ENCODE assay signal across 29 cellular contexts in genomic region chr4:175767130-175767529, GRCh38. TPM values are rescaled to one million over a fixed set of nuclear protein-coding genes. Genes with fewer than 3 reads are reported as not detected.
"Had no signal": no experiment of that assay in that cellular context is flagged by ENCODE, and none has a peak within 500 bp of the region (broad histone marks: within the 10 kb centered on the region; RNA-seq: fewer than 3 reads in every experiment).

No MANE protein-coding gene starts in this region.

- H3K4me1 ChIP-seq: parathyroid adenoma, psoas muscle, right lobe of liver, sigmoid colon, suprapubic skin, testis, tibial artery, transverse colon, upper lobe of right lung, uterus had no signal

- FAIRE-seq: small intestine had no signal

- DNase-seq: naive thymus-derived CD8-positive, alpha-beta T cell; nephron progenitor cell; nucleus accumbens; ovary; posterior cingulate gyrus; psoas muscle; right cardiac atrium; right lobe of liver; sigmoid colon; small intestine; stimulated activated CD4-positive, alpha-beta T cell treated with anti-CD3 and anti-CD28 coated beads, Interleukin-15, amount 100 ng/mL, for 24 hours; stimulated activated CD4-positive, alpha-beta T cell treated with anti-CD3 and anti-CD28 coated beads, Interleukin-2, amount 100 ng/mL, for 24 hours; stimulated activated CD4-positive, alpha-beta T cell treated with anti-CD3 and anti-CD28 coated beads, Interleukin-4, amount 100 ng/mL, for 1 hour; stimulated activated CD4-positive, alpha-beta T cell treated with anti-CD3 and anti-CD28 coated beads, Interleukin-4, amount 100 ng/mL, for 4 hours; stimulated activated CD8-positive, alpha-beta memory T cell treated with anti-CD3 and anti-CD28 coated beads, Interleukin-4, amount 100 ng/mL, for 48 hours; stimulated activated naive CD4-positive, alpha-beta T cell; stimulated activated naive CD8-positive, alpha-beta T cell treated with anti-CD3 and anti-CD28 coated beads, Interleukin-15, amount 100 ng/mL, for 72 hours; stimulated activated naive CD8-positive, alpha-beta T cell treated with anti-CD3 and anti-CD28 coated beads, Interleukin-15, Interleukin-2, amounts not matched to agents 100 U/mL and 50 U/mL, for 24 hours; substantia nigra; testis; tibial artery; transverse colon; upper lobe of right lung; uterus had no signal

- H3K9me3 ChIP-seq: neutrophil, ovary, psoas muscle, right lobe of liver, sigmoid colon, suprapubic skin, testis, tibial artery, transverse colon, upper lobe of right lung, uterus had no signal

- H3K27ac ChIP-seq: neutrophil, ovary, parathyroid adenoma, psoas muscle, right lobe of liver, sigmoid colon, suprapubic skin, testis, tibial artery, transverse colon, upper lobe of right lung, uterus had no signal

- H3K27me3 ChIP-seq: neutrophil, ovary, right lobe of liver, sigmoid colon, suprapubic skin, testis, tibial artery, transverse colon, upper lobe of right lung, uterus had no signal

- ATAC-seq: naive thymus-derived CD8-positive, alpha-beta T cell; natural killer cell treated with Interleukin-12 subunit alpha and Interleukin-12 subunit beta and Interleukin-15 and Interleukin-18, amount 100 ng/mL, for 72 hours; psoas muscle; right cardiac atrium; right lobe of liver; stimulated activated memory B cell treated with anti-CD40 and anti-IgM and Interleukin-4, amounts not matched to agents 10 μg/mL and 1 μg/mL and 100 μg/mL, for 72 hours; stimulated activated naive CD8-positive, alpha-beta T cell treated with anti-CD3 and anti-CD28 coated beads, Interleukin-15, amount 100 ng/mL, for 72 hours; stimulated activated naive CD8-positive, alpha-beta T cell treated with anti-CD3 and anti-CD28 coated beads, Interleukin-15, Interleukin-2, amounts not matched to agents 100 U/mL and 50 U/mL, for 24 hours; upper lobe of right lung had no signal

- H3K79me2 ChIP-seq: parathyroid adenoma had no signal

- H3K36me3 ChIP-seq: neutrophil, ovary, right lobe of liver, sigmoid colon, suprapubic skin, tibial artery, transverse colon, upper lobe of right lung, uterus had no signal

- H3K4me3 ChIP-seq: ovary, psoas muscle, right lobe of liver, sigmoid colon, suprapubic skin, testis, tibial artery, transverse colon, upper lobe of right lung, uterus had no signal

- H2AFZ ChIP-seq: parathyroid adenoma had no signal

RNA-seq across cellular contexts. Expression of gene GPM6A, which starts 44.9 kb away (rescaled TPM):
- total RNA-seq: natural killer cell treated with Interleukin-12 subunit alpha and Interleukin-12 subunit beta and Interleukin-15 and Interleukin-18, amount 100 ng/mL, for 72 hours had no signal
